Comparison of ENCODE assay signal across 8 cellular contexts in the genomic region with DNA sequence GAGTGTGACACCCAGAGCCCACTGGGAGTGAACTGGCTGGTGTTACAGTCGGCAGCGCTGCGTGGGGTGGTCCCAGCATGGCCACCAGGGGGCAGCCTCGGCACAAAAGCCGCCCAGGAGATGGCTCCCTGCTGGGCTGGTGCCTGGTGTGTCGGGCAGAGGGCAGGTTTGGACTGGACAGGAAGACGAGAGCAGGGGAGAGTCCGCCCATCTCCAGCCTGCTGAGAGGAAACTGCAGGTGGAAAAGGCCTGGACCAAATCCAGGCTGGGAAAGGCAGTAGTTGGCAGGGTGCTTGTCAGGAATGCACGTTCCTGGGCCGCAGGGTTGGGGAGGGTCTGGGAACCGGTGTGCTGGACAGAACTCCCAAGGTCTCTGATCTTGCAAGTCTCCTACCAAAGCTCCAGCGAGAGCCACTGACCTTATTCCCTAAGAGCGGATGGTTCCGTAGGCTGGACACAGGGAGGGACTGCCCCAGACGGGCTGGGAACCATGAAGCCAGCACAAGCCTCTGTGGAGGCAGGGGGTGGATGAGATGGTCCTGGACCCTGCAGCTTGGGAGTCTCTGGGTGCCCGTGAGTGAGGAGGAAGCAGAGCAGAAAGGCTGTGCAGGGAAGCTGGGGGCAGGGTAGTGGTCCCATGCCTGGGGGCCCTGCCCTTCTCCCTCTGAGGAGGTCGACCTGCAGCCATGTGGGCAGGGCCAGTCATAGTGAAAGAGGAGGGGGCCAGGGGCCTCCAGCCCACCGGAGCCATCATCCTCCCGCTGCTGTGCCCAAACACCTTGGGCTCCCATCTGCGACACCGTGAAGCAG. TPM values are rescaled to one million over a fixed set of nuclear protein-coding genes. Genes with fewer than 3 reads are reported as not detected.
DNase-seq lines count a peak whose midpoint lies in the region; ATAC-seq and TF ChIP-seq lines count a peak whose summit lies in the region.

No MANE protein-coding gene starts in this region.

- peaks cover 8 to 33% (median 16%) of the 10 kb centered on the region in 5 donors for H3K27me3 Mint-ChIP-seq in naive thymus-derived CD4-positive, alpha-beta T cell
- H3K27me3 Mint-ChIP-seq in stimulated activated memory B cell treated with anti-CD40 and anti-IgM and Interleukin-4, amounts not matched to agents 10 μg/mL and 1 μg/mL and 100 μg/mL, for 72 hours = peaks cover 58% of the 10 kb centered on the region

- H3K4me3 Mint-ChIP-seq in naive thymus-derived CD4-positive, alpha-beta T cell = peak overlapping the region; percentile 41 to 92 (median 72)
- H3K4me3 Mint-ChIP-seq in stimulated activated memory B cell treated with anti-CD40 and anti-IgM and Interleukin-4, amounts not matched to agents 10 μg/mL and 1 μg/mL and 100 μg/mL, for 72 hours = peak overlapping the region; percentile 21

- DNase-seq in DMS153 treated with DMSO at 0.1 percent for 48 hours (lab: John Stamatoyannopoulos, UW; ENCODE audit: unreplicated experiment) (peak; percentile 32), OCI-M1 (lab: John Stamatoyannopoulos, UW) (peak; percentile 81), activated T-cell treated with anti-CD3 and anti-CD28 coated beads for 24 hours (ENCODE audit: low read depth) (peak; percentile 81), epithelial cell of proximal tubule (ENCODE audit: low read depth) (no peak)
- DNase-seq in naive thymus-derived CD4-positive, alpha-beta T cell = peak; percentile 67 to 91 (median 83)

- H3K27ac ChIP-seq in naive thymus-derived CD4-positive, alpha-beta T cell (ENCODE audit: low read depth, low read length) = no peak overlapping the region

- H3K27ac Mint-ChIP-seq in naive thymus-derived CD4-positive, alpha-beta T cell = peak overlapping the region in 4 of 9 donors; percentile 3 to 68 (median 33)
- peak overlapping the region; percentile 21 for H3K27ac Mint-ChIP-seq in stimulated activated memory B cell treated with anti-CD40 and anti-IgM and Interleukin-4, amounts not matched to agents 10 μg/mL and 1 μg/mL and 100 μg/mL, for 72 hours

- peaks cover 0 to 3% (median 0%) of the 10 kb centered on the region in 5 donors for H3K36me3 Mint-ChIP-seq in naive thymus-derived CD4-positive, alpha-beta T cell
- H3K36me3 Mint-ChIP-seq in stimulated activated memory B cell treated with anti-CD40 and anti-IgM and Interleukin-4, amounts not matched to agents 10 μg/mL and 1 μg/mL and 100 μg/mL, for 72 hours = peaks cover 5% of the 10 kb centered on the region

- POLR2A ChIA-PET in naive thymus-derived CD4-positive, alpha-beta T cell (lab: Charles Lee) = interaction anchor here (1.6 kb wide), 1 partner anchor 70 kb away, joined by 6 read pairs; no protein-coding TSS in a partner anchor

- ATAC-seq in HG03159 (IDR thresholded peaks at IDR 0.05; ENCODE audit: unreplicated experiment) (peak; percentile 60), HG02623 (IDR thresholded peaks at IDR 0.05; ENCODE audit: unreplicated experiment) (no peak)
- peak; percentile 86 for ATAC-seq in naive thymus-derived CD4-positive, alpha-beta T cell
- ATAC-seq in stimulated activated memory B cell treated with anti-CD40 and anti-IgM and Interleukin-4, amounts not matched to agents 10 μg/mL and 1 μg/mL and 100 μg/mL, for 72 hours = peak; percentile 80

- no peaks in the 10 kb centered on the region for H3K9me3 Mint-ChIP-seq in naive thymus-derived CD4-positive, alpha-beta T cell
- no peaks in the 10 kb centered on the region for H3K9me3 Mint-ChIP-seq in stimulated activated memory B cell treated with anti-CD40 and anti-IgM and Interleukin-4, amounts not matched to agents 10 μg/mL and 1 μg/mL and 100 μg/mL, for 72 hours

- intact Hi-C loops in naive thymus-derived CD4-positive, alpha-beta T cell (cut with micrococcal nuclease) = loop anchor here (1.0 to 5.0 kb wide), 5 partner anchors 45 to 376 kb away; a partner anchor contains a TSS

- H3K27me3 ChIP-seq in naive thymus-derived CD4-positive, alpha-beta T cell (ENCODE audit: control insufficient read depth in 2 of 2, insufficient read depth in 2 of 2, low read length in 2 of 2) = peaks cover 0 to 8% of the 10 kb centered on the region in 2 donors

- CTCF ChIA-PET in naive thymus-derived CD4-positive, alpha-beta T cell (lab: Charles Lee) = interaction anchor here (0.5 to 4.6 kb wide), 6 partner anchors 9 to 89 kb away, joined by 3 to 54 read pairs (median 5); a partner anchor contains a TSS

- peak; percentile 86 for TF ChIP-seq CTCF in epithelial cell of proximal tubule (conservative IDR thresholded peaks at IDR 0.05; ENCODE audit: low read depth, low read length)

- no peaks in the 10 kb centered on the region for H3K9me3 ChIP-seq in naive thymus-derived CD4-positive, alpha-beta T cell (ENCODE audit: control insufficient read depth in 2 of 3, low read length in 3 of 3)

- peaks cover 0 to 7% of the 10 kb centered on the region in 2 donors for H3K4me1 ChIP-seq in naive thymus-derived CD4-positive, alpha-beta T cell (ENCODE audit: control insufficient read depth in 2 of 2, insufficient read depth in 2 of 2, low read length in 2 of 2)

- H3K4me3 ChIP-seq in epithelial cell of proximal tubule (ENCODE audit: low read depth, low read length) = peak overlapping the region; percentile 87
- no peak overlapping the region for H3K4me3 ChIP-seq in naive thymus-derived CD4-positive, alpha-beta T cell (ENCODE audit: low read length)

- H3K36me3 ChIP-seq in naive thymus-derived CD4-positive, alpha-beta T cell (ENCODE audit: control insufficient read depth in 2 of 3, insufficient read depth in 3 of 3, low read length in 3 of 3) = no peaks in the 10 kb centered on the region

- H3K4me1 Mint-ChIP-seq in naive thymus-derived CD4-positive, alpha-beta T cell = peaks cover 5 to 19% (median 13%) of the 10 kb centered on the region in 7 donors
- peaks cover 24% of the 10 kb centered on the region for H3K4me1 Mint-ChIP-seq in stimulated activated memory B cell treated with anti-CD40 and anti-IgM and Interleukin-4, amounts not matched to agents 10 μg/mL and 1 μg/mL and 100 μg/mL, for 72 hours

RNA-seq across cellular contexts. Expression of a gene that starts 1.8 kb away (rescaled TPM):
- 16.6 and 20.8 TPM in 2 replicates for total RNA-seq in epithelial cell of proximal tubule
- total RNA-seq in naive thymus-derived CD4-positive, alpha-beta T cell = under 1 TPM in 1 of 5 experiments, not detected in 4; 0.02 TPM
- not detected for polyA plus RNA-seq in naive thymus-derived CD4-positive, alpha-beta T cell

RNA-seq across cellular contexts. Expression of a gene that starts 9.2 kb away (rescaled TPM):
- 4.5 and 5.0 TPM in 2 replicates for total RNA-seq in epithelial cell of proximal tubule
- 1 to 10 TPM in 4 of 5 experiments, under 1 TPM in 1; 0.51 to 2.1 (median 1.3) TPM for total RNA-seq in naive thymus-derived CD4-positive, alpha-beta T cell
- polyA plus RNA-seq in naive thymus-derived CD4-positive, alpha-beta T cell = under 1 TPM; 0.26 to 0.72 TPM

RNA-seq across cellular contexts. Expression of a gene that starts 44.5 kb away (rescaled TPM):
- 46.9 and 78.7 TPM in 2 replicates for total RNA-seq in epithelial cell of proximal tubule
- total RNA-seq in naive thymus-derived CD4-positive, alpha-beta T cell = 10 to 100 TPM; 12.7 to 47.8 (median 14.0) TPM
- polyA plus RNA-seq in naive thymus-derived CD4-positive, alpha-beta T cell = 10 to 100 TPM in 1 of 2 donors, 1 to 10 TPM in 1; 8.0 to 12.1 TPM

RNA-seq across cellular contexts. Expression of a gene that starts 51.7 kb away (rescaled TPM):
- total RNA-seq in epithelial cell of proximal tubule = not detected in 2 replicates
- total RNA-seq in naive thymus-derived CD4-positive, alpha-beta T cell = 10 to 100 TPM in 1 of 5 experiments, 1 to 10 TPM in 2, under 1 TPM in 2; 0.10 to 32.0 (median 1.2) TPM
- under 1 TPM in 1 of 2 donors, not detected in 1; 0.35 TPM for polyA plus RNA-seq in naive thymus-derived CD4-positive, alpha-beta T cell

Comparison
In these comparisons a context has a peak if more than half of its experiments do, and no peak if none do; other contexts are left out.
1. RNA of a gene that starts 1.8 kb away (total RNA-seq): 16.6 to 20.8 TPM in epithelial cell of proximal tubule; 0.02 TPM in naive thymus-derived CD4-positive, alpha-beta T cell; every median in the first group is over 10 times any median in the second.